In genomic region chr9:27352457-27353188, GRCh38 we compare ENCODE assay signal across 1 cellular context.
TF ChIP-seq lines count a peak whose summit lies in the region.

No MANE protein-coding gene starts in this region.

TF ChIP-seq in GM12878, 131 proteins besides CTCF, POLR2A, EP300 and RAD21 (continued from another document):
- TF ChIP-seq IRF4 (IDR thresholded peaks at IDR 0.05; ENCODE audit: low read depth, low read length): peak; percentile 84
- peak; percentile 30; the same call in 1 of the 2 replicates for TF ChIP-seq GABPA (IDR thresholded peaks at IDR 0.05; ENCODE audit: low read depth)
- peak; percentile 74 for TF ChIP-seq MTA2 (IDR thresholded peaks at IDR 0.05; ENCODE audit: low read depth)
- TF ChIP-seq ETV6 (conservative IDR thresholded peaks at IDR 0.05 in 1 of 2, IDR thresholded peaks at IDR 0.05 in 1 of 2; ENCODE audit: borderline replicate concordance in 1 of 2, low read depth in 1 of 2): peak in 1 of 2 experiments; percentile 65; a peak in 2 of 4 replicates
- peak; percentile 92 for TF ChIP-seq RUNX3 (IDR thresholded peaks at IDR 0.05; ENCODE audit: low read length)
- TF ChIP-seq FOXM1 (IDR thresholded peaks at IDR 0.05; ENCODE audit: low read depth, low read length): 0 out of 2 replicates have a peak, but pooled peaks have one; percentile 7
- peak; percentile 93 for TF ChIP-seq ZNF24 (IDR thresholded peaks at IDR 0.05)
- peak; percentile 82; the same call in 1 of the 2 replicates for TF ChIP-seq PAX5 (IDR thresholded peaks at IDR 0.05; ENCODE audit: borderline replicate concordance, low read depth, low read length)
- 0 out of 2 replicates have a peak, but pooled peaks have one; percentile 19 for TF ChIP-seq CBX5 (IDR thresholded peaks at IDR 0.05; ENCODE audit: low read depth)
- 0 out of 2 replicates have a peak, but pooled peaks have one; percentile 17 for TF ChIP-seq CREB1 (IDR thresholded peaks at IDR 0.05; ENCODE audit: low read depth)
- no peak for TF ChIP-seq ZNF592 (IDR thresholded peaks at IDR 0.05)
- TF ChIP-seq RELB (IDR thresholded peaks at IDR 0.05; ENCODE audit: low read depth): peak; percentile 58
- peak; percentile 90 for TF ChIP-seq EED (IDR thresholded peaks at IDR 0.05; ENCODE audit: low read depth)
- TF ChIP-seq ATF7 (IDR thresholded peaks at IDR 0.05; ENCODE audit: low read depth): peak; percentile 33; the same call in 1 of the 2 replicates
- TF ChIP-seq, protein P1, sequence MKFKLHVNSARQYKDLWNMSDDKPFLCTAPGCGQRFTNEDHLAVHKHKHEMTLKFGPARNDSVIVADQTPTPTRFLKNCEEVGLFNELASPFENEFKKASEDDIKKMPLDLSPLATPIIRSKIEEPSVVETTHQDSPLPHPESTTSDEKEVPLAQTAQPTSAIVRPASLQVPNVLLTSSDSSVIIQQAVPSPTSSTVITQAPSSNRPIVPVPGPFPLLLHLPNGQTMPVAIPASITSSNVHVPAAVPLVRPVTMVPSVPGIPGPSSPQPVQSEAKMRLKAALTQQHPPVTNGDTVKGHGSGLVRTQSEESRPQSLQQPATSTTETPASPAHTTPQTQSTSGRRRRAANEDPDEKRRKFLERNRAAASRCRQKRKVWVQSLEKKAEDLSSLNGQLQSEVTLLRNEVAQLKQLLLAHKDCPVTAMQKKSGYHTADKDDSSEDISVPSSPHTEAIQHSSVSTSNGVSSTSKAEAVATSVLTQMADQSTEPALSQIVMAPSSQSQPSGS (IDR thresholded peaks at IDR 0.05; ENCODE audit: low read length): peak; percentile 66; the same call in 1 of the 2 replicates
- 0 out of 2 replicates have a peak, but pooled peaks have one; percentile 22 for TF ChIP-seq MLLT1 (IDR thresholded peaks at IDR 0.05)
- no peak for TF ChIP-seq TCF7 (IDR thresholded peaks at IDR 0.05; ENCODE audit: borderline replicate concordance)
- TF ChIP-seq NFIC (IDR thresholded peaks at IDR 0.05; ENCODE audit: low read depth, low read length): peak; percentile 60
- TF ChIP-seq JUNB (IDR thresholded peaks at IDR 0.05): no peak
- TF ChIP-seq BHLHE40 (IDR thresholded peaks at IDR 0.05; ENCODE audit: borderline replicate concordance in 1 of 2, low read depth in 2 of 2, low read length in 1 of 2): peak; percentile 66
- TF ChIP-seq IKZF2 (IDR thresholded peaks at IDR 0.05): peak; percentile 89 to 92
- peak; percentile 43 for TF ChIP-seq SP1 (IDR thresholded peaks at IDR 0.05; ENCODE audit: low read depth, low read length)
- no peak for TF ChIP-seq CREM (IDR thresholded peaks at IDR 0.05; ENCODE audit: low read depth)
- 0 out of 3 replicates have a peak, but pooled peaks of 1 of the 2 experiments have one; percentile 18 for TF ChIP-seq EGR1 (IDR thresholded peaks at IDR 0.05; ENCODE audit: borderline replicate concordance in 1 of 2, low read depth in 2 of 2, low read length in 2 of 2)
- no peak for TF ChIP-seq IRF5 (IDR thresholded peaks at IDR 0.05; ENCODE audit: borderline replicate concordance)
- TF ChIP-seq NFXL1 (IDR thresholded peaks at IDR 0.05; ENCODE audit: borderline replicate concordance): no peak
- peak; percentile 95 for TF ChIP-seq SPI1 (IDR thresholded peaks at IDR 0.05; ENCODE audit: borderline replicate concordance, insufficient read depth, low read depth, low read length)
- TF ChIP-seq DPF2 (IDR thresholded peaks at IDR 0.05): peak; percentile 79
- no peak for TF ChIP-seq BCL3 (IDR thresholded peaks at IDR 0.05; ENCODE audit: borderline replicate concordance, insufficient read depth, low read depth, low read length, poor library complexity, severe bottlenecking)
- no peak for TF ChIP-seq TBL1XR1 (IDR thresholded peaks at IDR 0.05; ENCODE audit: low read depth, low read length)
- TF ChIP-seq YY1 (IDR thresholded peaks at IDR 0.05; ENCODE audit: low read depth, low read length): 0 out of 2 replicates have a peak, but pooled peaks have one; percentile 16
- TF ChIP-seq TCF3 (IDR thresholded peaks at IDR 0.05; ENCODE audit: borderline replicate concordance, insufficient read depth, low read depth, low read length): no peak
- 0 out of 2 replicates have a peak, but pooled peaks have one; percentile 45 for TF ChIP-seq NBN (IDR thresholded peaks at IDR 0.05)
- TF ChIP-seq BCL11A (IDR thresholded peaks at IDR 0.05; ENCODE audit: low read depth, low read length): peak; percentile 76
- TF ChIP-seq IKZF1 (conservative IDR thresholded peaks at IDR 0.05): peak; percentile 92
